In the genomic region with DNA sequence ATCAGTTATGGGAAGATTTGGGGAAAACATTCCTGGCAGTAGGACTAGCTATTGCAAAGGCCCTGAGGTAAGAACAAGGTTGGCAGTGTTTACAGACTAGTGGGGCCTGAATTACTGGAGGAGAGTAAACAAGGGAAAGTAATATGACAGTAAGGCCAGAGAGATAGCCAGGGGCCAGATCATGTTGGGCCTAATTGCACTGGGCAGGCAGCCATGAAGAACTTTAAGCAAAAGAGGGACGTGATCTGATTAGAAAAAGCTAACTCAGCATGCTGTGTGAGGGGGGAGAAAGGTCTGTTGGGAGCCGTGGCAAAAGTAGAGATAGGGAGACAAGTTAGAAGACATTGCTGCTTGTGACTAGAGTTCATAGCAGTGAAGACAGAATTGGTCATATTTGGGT, we compare ENCODE assay signal across 21 cellular contexts. TPM values are rescaled to one million over a fixed set of nuclear protein-coding genes. Genes with fewer than 3 reads are reported as not detected.
DNase-seq lines count a peak whose midpoint lies in the region; ATAC-seq and TF ChIP-seq lines count a peak whose summit lies in the region.
"Had no signal": no experiment of that assay in that cellular context is flagged by ENCODE, and none has a peak within 500 bp of the region (broad histone marks: within the 10 kb centered on the region; RNA-seq: fewer than 3 reads in every experiment).

No MANE protein-coding gene starts in this region.

- peak overlapping the region; percentile 50 for H3K27ac ChIP-seq in cardiac muscle cell
- H3K27ac ChIP-seq: gastroesophageal sphincter, HL-60, thyroid gland had no signal

- peaks cover 47% of the 10 kb centered on the region for H3K36me3 ChIP-seq in cardiac muscle cell

- DNase-seq in cardiac muscle cell (ENCODE audit: low read depth in 1 of 2, low spot score in 1 of 2) = no peak
- no peak for DNase-seq in left cardiac atrium
- DNase-seq in NCI-H2081 treated with DMSO at 0.1 percent for 48 hours (lab: John Stamatoyannopoulos, UW) = peak; percentile 39
- DNase-seq in osteocyte (ENCODE audit: extremely low spot score, unreplicated experiment) = no peak
- no peak for DNase-seq in stimulated activated CD4-positive, alpha-beta T cell treated with anti-CD3 and anti-CD28 coated beads, Interleukin-2, amount 100 ng/mL, for 24 hours
- no peak for DNase-seq in SIG-M5 (lab: John Stamatoyannopoulos, UW)
- no peak for DNase-seq in activated T-cell treated with anti-CD3 and anti-CD28 coated beads, Interleukin-2, amount 50 U/mL, for 24 hours
- DNase-seq: activated CD4-positive, alpha-beta T cell treated with anti-CD3 and anti-CD28 coated beads, Interleukin-2, amount 10 ng/mL, durations not matched to agents 7 days and 5 days; activated CD8-positive, alpha-beta memory T cell treated with anti-CD3 and anti-CD28 coated beads, Interleukin-2, amount 50 U/mL, for 48 hours; activated effector memory CD4-positive, alpha-beta T cell treated with anti-CD3 and anti-CD28 coated beads, Interleukin-2, amount 50 U/mL, for 16 hours; central memory CD4-positive, alpha-beta T cell; NCI-H187; NCI-H446 treated with DMSO at 0.1 percent for 48 hours; posterior cingulate gyrus; stimulated activated naive B cell treated with anti-CD40 and anti-IgM and Interleukin-4, amounts not matched to agents 10 μg/mL and 1 μg/mL and 100 μg/mL, for 72 hours; thyroid gland had no signal

- intact Hi-C loops in left cardiac atrium (cut with DNase I) = no loop called here

- H3K4me1 ChIP-seq in cardiac muscle cell (ENCODE audit: low read depth) = peaks cover 4% of the 10 kb centered on the region
- H3K4me1 ChIP-seq: thyroid gland had no signal

- H3K36me3 Mint-ChIP-seq in activated T-helper 17 cell treated with anti-CD3 and anti-CD28 coated beads, Interleukin-2, amount 50 U/mL, for 72 hours (ENCODE audit: low read depth) = peaks cover 94% of the 10 kb centered on the region
- peaks cover 36% of the 10 kb centered on the region for H3K36me3 Mint-ChIP-seq in osteocyte (ENCODE audit: unreplicated experiment)
- H3K36me3 Mint-ChIP-seq in activated T-cell treated with anti-CD3 and anti-CD28 coated beads, Interleukin-2, amount 50 U/mL, for 24 hours (ENCODE audit: low read depth) = peaks cover 83% of the 10 kb centered on the region

- no peak overlapping the region for H3K4me3 Mint-ChIP-seq in activated T-helper 17 cell treated with anti-CD3 and anti-CD28 coated beads, Interleukin-2, amount 50 U/mL, for 72 hours
- no peak overlapping the region for H3K4me3 Mint-ChIP-seq in osteocyte (ENCODE audit: unreplicated experiment)
- H3K4me3 Mint-ChIP-seq in activated T-cell treated with anti-CD3 and anti-CD28 coated beads, Interleukin-2, amount 50 U/mL, for 24 hours = no peak overlapping the region
- H3K4me3 Mint-ChIP-seq: activated CD4-positive, alpha-beta T cell treated with anti-CD3 and anti-CD28 coated beads, Interleukin-2, amount 10 ng/mL, durations not matched to agents 7 days and 5 days; CD14-positive monocyte; nephron; stimulated activated naive B cell treated with anti-CD40 and anti-IgM and Interleukin-4, amounts not matched to agents 10 μg/mL and 1 μg/mL and 100 μg/mL, for 72 hours had no signal

- TF ChIP-seq CTCF in cardiac muscle cell (IDR thresholded peaks at IDR 0.05; ENCODE audit: low read depth, low read length) (no peak), osteocyte (IDR thresholded peaks at IDR 0.05) (no peak)

- H3K4me3 ChIP-seq in cardiac muscle cell = no peak overlapping the region
- H3K4me3 ChIP-seq: gastroesophageal sphincter, thyroid gland had no signal

- H3K27ac Mint-ChIP-seq in activated T-helper 17 cell treated with anti-CD3 and anti-CD28 coated beads, Interleukin-2, amount 50 U/mL, for 72 hours = peak overlapping the region; percentile 29
- peak overlapping the region; percentile 1 for H3K27ac Mint-ChIP-seq in osteocyte (ENCODE audit: unreplicated experiment)
- H3K27ac Mint-ChIP-seq in activated T-cell treated with anti-CD3 and anti-CD28 coated beads, Interleukin-2, amount 50 U/mL, for 24 hours = no peak overlapping the region
- H3K27ac Mint-ChIP-seq: activated CD4-positive, alpha-beta T cell treated with anti-CD3 and anti-CD28 coated beads, Interleukin-2, amount 10 ng/mL, durations not matched to agents 7 days and 5 days; stimulated activated naive B cell treated with anti-CD40 and anti-IgM and Interleukin-4, amounts not matched to agents 10 μg/mL and 1 μg/mL and 100 μg/mL, for 72 hours had no signal

- no peaks in the 10 kb centered on the region for H3K27me3 ChIP-seq in cardiac muscle cell
- H3K27me3 ChIP-seq: gastroesophageal sphincter, thyroid gland had no signal

- no peaks in the 10 kb centered on the region for H3K4me1 Mint-ChIP-seq in activated T-helper 17 cell treated with anti-CD3 and anti-CD28 coated beads, Interleukin-2, amount 50 U/mL, for 72 hours
- no peaks in the 10 kb centered on the region for H3K4me1 Mint-ChIP-seq in osteocyte (ENCODE audit: unreplicated experiment)
- peaks cover 9% of the 10 kb centered on the region for H3K4me1 Mint-ChIP-seq in activated T-cell treated with anti-CD3 and anti-CD28 coated beads, Interleukin-2, amount 50 U/mL, for 24 hours (ENCODE audit: low read depth)
- H3K4me1 Mint-ChIP-seq: CD14-positive monocyte, nephron had no signal

- no peaks in the 10 kb centered on the region for H3K9me3 ChIP-seq in cardiac muscle cell (ENCODE audit: low read depth)
- H3K9me3 ChIP-seq: gastroesophageal sphincter, thyroid gland had no signal

- H3K9me3 Mint-ChIP-seq in activated T-helper 17 cell treated with anti-CD3 and anti-CD28 coated beads, Interleukin-2, amount 50 U/mL, for 72 hours = no peaks in the 10 kb centered on the region
- H3K9me3 Mint-ChIP-seq in osteocyte (ENCODE audit: unreplicated experiment) = no peaks in the 10 kb centered on the region
- no peaks in the 10 kb centered on the region for H3K9me3 Mint-ChIP-seq in activated T-cell treated with anti-CD3 and anti-CD28 coated beads, Interleukin-2, amount 50 U/mL, for 24 hours
- H3K9me3 Mint-ChIP-seq: activated CD4-positive, alpha-beta T cell treated with anti-CD3 and anti-CD28 coated beads, Interleukin-2, amount 10 ng/mL, durations not matched to agents 7 days and 5 days; nephron; stimulated activated naive B cell treated with anti-CD40 and anti-IgM and Interleukin-4, amounts not matched to agents 10 μg/mL and 1 μg/mL and 100 μg/mL, for 72 hours had no signal

- no peak for ATAC-seq in left cardiac atrium
- ATAC-seq in activated T-helper 17 cell treated with anti-CD3 and anti-CD28 coated beads, Interleukin-2, amount 50 U/mL, for 72 hours (replicated peaks) = no peak
- ATAC-seq: gastroesophageal sphincter; stimulated activated naive B cell treated with anti-CD40 and anti-IgM and Interleukin-4, amounts not matched to agents 10 μg/mL and 1 μg/mL and 100 μg/mL, for 72 hours had no signal

- no peaks in the 10 kb centered on the region for H3K27me3 Mint-ChIP-seq in activated T-helper 17 cell treated with anti-CD3 and anti-CD28 coated beads, Interleukin-2, amount 50 U/mL, for 72 hours
- H3K27me3 Mint-ChIP-seq in osteocyte (ENCODE audit: unreplicated experiment) = no peaks in the 10 kb centered on the region
- H3K27me3 Mint-ChIP-seq in activated T-cell treated with anti-CD3 and anti-CD28 coated beads, Interleukin-2, amount 50 U/mL, for 24 hours = no peaks in the 10 kb centered on the region
- H3K27me3 Mint-ChIP-seq: activated CD4-positive, alpha-beta T cell treated with anti-CD3 and anti-CD28 coated beads, Interleukin-2, amount 10 ng/mL, durations not matched to agents 7 days and 5 days; stimulated activated naive B cell treated with anti-CD40 and anti-IgM and Interleukin-4, amounts not matched to agents 10 μg/mL and 1 μg/mL and 100 μg/mL, for 72 hours had no signal

RNA-seq across cellular contexts. Expression of gene NUP42, which starts 9.2 kb away (rescaled TPM):
- total RNA-seq in cardiac muscle cell = 27.3 and 28.2 TPM in 2 replicates
- polyA plus RNA-seq in cardiac muscle cell = 26.5 and 34.0 TPM in 2 replicates
- 10 to 100 TPM; 21.8 to 23.3 TPM for total RNA-seq in left cardiac atrium
- 10 to 100 TPM; 24.7 to 48.1 TPM for total RNA-seq in activated T-helper 17 cell treated with anti-CD3 and anti-CD28 coated beads, Interleukin-2, amount 50 U/mL, for 72 hours
- total RNA-seq in osteocyte = 27.0 and 27.4 TPM in 2 replicates

RNA-seq across cellular contexts. Expression of gene GPNMB, which starts 55.6 kb away (rescaled TPM):
- total RNA-seq in cardiac muscle cell (0.39 TPM in 1 of 2 replicates, not detected in the other), left cardiac atrium (100 to 1,000 TPM; 109 to 134 TPM), osteocyte (97.2 and 116 TPM in 2 replicates)
- 1.3 and 1.6 TPM in 2 replicates for polyA plus RNA-seq in cardiac muscle cell
- 1 to 10 TPM; 1.3 to 3.2 TPM for total RNA-seq in activated T-helper 17 cell treated with anti-CD3 and anti-CD28 coated beads, Interleukin-2, amount 50 U/mL, for 72 hours
- total RNA-seq: activated CD4-positive, alpha-beta T cell treated with anti-CD3 and anti-CD28 coated beads, Interleukin-2, amount 10 ng/mL, durations not matched to agents 7 days and 5 days had no signal

Comparison
In these comparisons a context has a peak if more than half of its experiments do, and no peak if none do; other contexts are left out.
1. RNA of gene GPNMB, which starts 55.6 kb away (total RNA-seq): 109 to 134 TPM in left cardiac atrium and 97.2 to 116 TPM in osteocyte; 1.3 to 3.2 TPM in activated T-helper 17 cell treated with anti-CD3 and anti-CD28 coated beads, Interleukin-2, amount 50 U/mL, for 72 hours and 0.39 TPM in cardiac muscle cell; every median in the first group is over 10 times any median in the second.